8 cellular contexts compared by ENCODE assay signal in genomic region chr6:7052441-7052936, GRCh38. TPM values are rescaled to one million over a fixed set of nuclear protein-coding genes. Genes with fewer than 3 reads are reported as not detected.
DNase-seq lines count a peak whose midpoint lies in the region; ATAC-seq, FAIRE-seq and TF ChIP-seq lines count a peak whose summit lies in the region.

No MANE protein-coding gene starts in this region.

- ATAC-seq in foreskin keratinocyte: peak; percentile 9
- peak in 2 of 3 donors; percentile 18 to 36 for ATAC-seq in natural killer cell
- no peak for ATAC-seq in GM18498 (IDR thresholded peaks at IDR 0.05; ENCODE audit: unreplicated experiment)

- H3K4me1 Mint-ChIP-seq in natural killer cell: peaks cover 0 to 7% of the 10 kb centered on the region in 2 donors

- no peaks in the 10 kb centered on the region for H3K9me2 ChIP-seq in MM.1S (replicated peaks; ENCODE audit: insufficient read depth, low read length)

- H3K9me3 Mint-ChIP-seq in natural killer cell: no peaks in the 10 kb centered on the region

- H3F3A ChIP-seq in MM.1S (ENCODE audit: insufficient read depth, low read length): no peaks in the 10 kb centered on the region

- H3K4me3 Mint-ChIP-seq in natural killer cell: peak overlapping the region; percentile 62

- no peaks in the 10 kb centered on the region for H3K9me3 ChIP-seq in MM.1S (replicated peaks; ENCODE audit: insufficient read depth, low read length)

- no peaks in the 10 kb centered on the region for H4K20me1 ChIP-seq in MM.1S (ENCODE audit: insufficient read depth, low read length)

- no peak overlapping the region for H3K4me2 ChIP-seq in MM.1S (ENCODE audit: low read depth, low read length)

- FAIRE-seq in D721Med (lab: Jason Lieb, UNC) (no peak), HTR-8/SVneo (lab: Jason Lieb, UNC) (no peak)

- H3K36me3 Mint-ChIP-seq in natural killer cell: no peaks in the 10 kb centered on the region

- peaks cover 0 to 4% of the 10 kb centered on the region in 2 donors for H3K27me3 Mint-ChIP-seq in natural killer cell (ENCODE audit: low read depth in 2 of 2)

- H3K9ac ChIP-seq in MM.1S (ENCODE audit: low read length): no peak overlapping the region

- no peak overlapping the region for H2AFZ ChIP-seq in MM.1S (ENCODE audit: low read length)

- DNase-seq in D721Med (ENCODE audit: insufficient read length, low spot score): peak; percentile 26
- peak; percentile 45 for DNase-seq in HTR-8/SVneo (ENCODE audit: insufficient read length, low spot score)
- DNase-seq in activated CD8-positive, alpha-beta memory T cell treated with anti-CD3 and anti-CD28 coated beads, Interleukin-2, amount 50 U/mL, for 4 hours: peak; percentile 16
- DNase-seq in foreskin keratinocyte: peak in 1 of 2 donors; percentile 40
- no peak for DNase-seq in natural killer cell
- no peak for DNase-seq in MM.1S
- no peak for DNase-seq in NK-92 treated with Interleukin-12 subunit alpha and Interleukin-12 subunit beta, amount 100 ng/mL, for 24 hours (lab: John Stamatoyannopoulos, UW)

- intact Hi-C loops in natural killer cell (cut with micrococcal nuclease): no loop called here

- H3K4me1 ChIP-seq in foreskin keratinocyte: peaks cover 8% of the 10 kb centered on the region
- no peaks in the 10 kb centered on the region for H3K4me1 ChIP-seq in MM.1S (ENCODE audit: low read length)

- H3K79me2 ChIP-seq in MM.1S (ENCODE audit: low read length): no peaks in the 10 kb centered on the region

- H3K27ac ChIP-seq in foreskin keratinocyte (peak overlapping the region; percentile 49), MM.1S (ENCODE audit: low read length) (no peak overlapping the region)

- no peak overlapping the region for H3K4me3 ChIP-seq in MM.1S (ENCODE audit: low read length)

- H3K27me3 ChIP-seq in foreskin keratinocyte (no peaks in the 10 kb centered on the region), MM.1S (replicated peaks; ENCODE audit: insufficient read depth, low read length) (peaks cover 6% of the 10 kb centered on the region; the same call in 1 of the 2 replicates)

- no peak overlapping the region for H3K27ac Mint-ChIP-seq in natural killer cell

- no peak for TF ChIP-seq CTCF in D721Med (IDR thresholded peaks at IDR 0.05; ENCODE audit: insufficient read depth, missing control alignments)
- TF ChIP-seq CTCF in foreskin keratinocyte (conservative IDR thresholded peaks at IDR 0.05): no peak
- no peak for TF ChIP-seq CTCF in natural killer cell (IDR thresholded peaks at IDR 0.05)
- no peak for TF ChIP-seq CTCF in MM.1S (IDR thresholded peaks at IDR 0.05; ENCODE audit: low read length)

- no peaks in the 10 kb centered on the region for H3K36me3 ChIP-seq in MM.1S (replicated peaks; ENCODE audit: insufficient read depth, low read length)

RNA-seq across cellular contexts. Expression of gene RREB1, which starts 55.3 kb away (rescaled TPM):
- total RNA-seq in foreskin keratinocyte (25.4 and 25.8 TPM in 2 replicates), natural killer cell (10 to 100 TPM; 42.2 to 51.8 (median 44.0) TPM)
- polyA plus RNA-seq in foreskin keratinocyte: 2.9 and 3.2 TPM in 2 replicates

Comparison
In these comparisons a context has a peak if more than half of its experiments do, and no peak if none do; other contexts are left out.
1. DNase-seq: peak in D721Med (single experiment), HTR-8/SVneo (single experiment) and activated CD8-positive, alpha-beta memory T cell treated with anti-CD3 and anti-CD28 coated beads, Interleukin-2, amount 50 U/mL, for 4 hours (single experiment); none in natural killer cell (single experiment), MM.1S (single experiment) and NK-92 treated with Interleukin-12 subunit alpha and Interleukin-12 subunit beta, amount 100 ng/mL, for 24 hours (single experiment).